Comparison of ENCODE assay signal across 13 cellular contexts in the genomic region with DNA sequence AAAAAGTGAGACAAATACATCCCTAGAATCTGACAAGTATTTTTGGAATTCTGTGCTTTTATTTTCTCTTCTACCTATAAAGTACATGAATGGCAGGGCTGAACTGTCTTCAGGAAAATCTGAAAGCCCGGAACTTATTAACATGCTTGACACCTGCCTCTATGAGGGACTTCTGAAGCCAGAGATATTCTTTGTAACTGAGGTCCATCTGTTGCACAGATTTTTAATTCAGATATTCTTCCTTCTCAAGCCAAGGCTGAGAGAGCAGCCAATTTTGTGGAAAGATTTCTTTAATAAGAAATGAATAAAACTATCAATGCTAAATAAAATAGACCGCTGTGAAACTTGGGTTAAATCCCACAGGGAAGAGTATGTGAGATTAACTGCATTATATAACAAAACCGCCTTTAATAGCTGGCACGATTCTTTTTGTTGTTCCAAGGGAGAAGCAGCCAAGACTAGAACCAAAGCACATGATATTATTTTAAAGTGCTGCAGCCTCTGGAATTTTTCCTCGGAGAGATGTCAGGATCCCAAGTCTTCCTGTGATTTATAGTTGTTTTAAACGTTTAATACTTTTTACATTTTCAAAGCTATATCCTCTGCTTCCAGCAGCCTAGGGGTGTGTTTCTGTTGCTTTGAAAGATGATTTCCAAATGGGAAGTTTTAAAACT.
DNase-seq lines count a peak whose midpoint lies in the region; ATAC-seq, FAIRE-seq and TF ChIP-seq lines count a peak whose summit lies in the region.
"Had no signal": no experiment of that assay in that cellular context is flagged by ENCODE, and none has a peak within 500 bp of the region (broad histone marks: within the 10 kb centered on the region; RNA-seq: fewer than 3 reads in every experiment).

No MANE protein-coding gene starts in this region.

- H4K20me1 ChIP-seq in endothelial cell of umbilical vein (replicated peaks; ENCODE audit: control insufficient read depth, extremely low read depth, insufficient read depth, low read length), result no peaks in the 10 kb centered on the region

- no peaks in the 10 kb centered on the region for H3K79me2 ChIP-seq in endothelial cell of umbilical vein (ENCODE audit: control insufficient read depth, insufficient read depth, low read length)

- intact Hi-C loops in endothelial cell of umbilical vein (cut with micrococcal nuclease) (no loop called here), lower lobe of right lung (cut with DNase I) (no loop called here), tibial artery (cut with DNase I; ENCODE audit: low total_unique reads) (no loop called here)

- H3K4me1 ChIP-seq in endothelial cell of umbilical vein (ENCODE audit: control insufficient read depth, extremely low read depth, insufficient read depth, low read length) (no peaks in the 10 kb centered on the region), lower lobe of right lung (peaks cover 33% of the 10 kb centered on the region), tibial artery (peaks cover 0 to 42% (median 15%) of the 10 kb centered on the region in 4 donors)
- H3K4me1 ChIP-seq: body of pancreas had no signal

- no peak overlapping the region for H3K9ac ChIP-seq in endothelial cell of umbilical vein (replicated peaks; ENCODE audit: extremely low read depth, insufficient read depth, low read length)

- ATAC-seq in lower lobe of right lung (no peak), GM18873 (IDR thresholded peaks at IDR 0.05; ENCODE audit: low FRiP score, unreplicated experiment) (no peak)
- ATAC-seq: body of pancreas had no signal

- H3K36me3 ChIP-seq in endothelial cell of umbilical vein (ENCODE audit: control insufficient read depth in 2 of 2, extremely low read depth in 1 of 2, insufficient read depth in 2 of 2, low read length in 2 of 2) (no peaks in the 10 kb centered on the region), lower lobe of right lung (no peaks in the 10 kb centered on the region), tibial artery (no peaks in the 10 kb centered on the region)

- CTCF ChIA-PET in endothelial cell of umbilical vein (lab: Charles Lee), result interaction anchor here (0.8 to 0.9 kb wide), 2 partner anchors 12 to 59 kb away, joined by 3 read pairs; no protein-coding TSS in a partner anchor

- no peaks in the 10 kb centered on the region for H3K27me3 ChIP-seq in endothelial cell of umbilical vein (ENCODE audit: control insufficient read depth in 2 of 2, insufficient read depth in 2 of 2, low read length in 2 of 2)
- no peaks in the 10 kb centered on the region for H3K27me3 ChIP-seq in lower lobe of right lung (ENCODE audit: low read depth)
- no peaks in the 10 kb centered on the region for H3K27me3 ChIP-seq in tibial artery
- H3K27me3 ChIP-seq: body of pancreas had no signal

- POLR2A ChIA-PET in endothelial cell of umbilical vein (lab: Charles Lee), result no interaction called here

- TF ChIP-seq CTCF in endothelial cell of umbilical vein (IDR thresholded peaks at IDR 0.05; ENCODE audit: extremely low read depth in 1 of 2, insufficient read depth in 1 of 2, low read depth in 1 of 2, low read length in 2 of 2) (no peak), lower lobe of right lung (IDR thresholded peaks at IDR 0.05) (no peak), tibial artery (IDR thresholded peaks at IDR 0.05) (no peak)

- H3K9me1 ChIP-seq in endothelial cell of umbilical vein (replicated peaks; ENCODE audit: control insufficient read depth, extremely low read depth, insufficient read depth, low read length), result no peaks in the 10 kb centered on the region

- H3K4me2 ChIP-seq in endothelial cell of umbilical vein (ENCODE audit: insufficient read depth, low read length), result no peak overlapping the region

- H3K4me3 ChIP-seq in endothelial cell of umbilical vein (replicated peaks in 1 of 3; ENCODE audit: insufficient read depth in 1 of 3, low read depth in 1 of 3, low read length in 3 of 3), result no peak overlapping the region
- H3K4me3 ChIP-seq in lower lobe of right lung, result no peak overlapping the region
- H3K4me3 ChIP-seq in tibial artery, result no peak overlapping the region
- H3K4me3 ChIP-seq: body of pancreas had no signal

- H3K9me3 ChIP-seq in endothelial cell of umbilical vein (replicated peaks; ENCODE audit: control insufficient read depth, insufficient read depth, low read length) (no peaks in the 10 kb centered on the region), lower lobe of right lung (no peaks in the 10 kb centered on the region), tibial artery (no peaks in the 10 kb centered on the region)
- H3K9me3 ChIP-seq: body of pancreas had no signal

- peak; percentile 31 for DNase-seq in LHCN-M2 (ENCODE audit: low read depth)
- DNase-seq in endothelial cell of umbilical vein (ENCODE audit: low read depth, low spot score), result peak; percentile 39
- no peak for DNase-seq in lower lobe of right lung
- DNase-seq in tibial artery, result no peak
- no peak for DNase-seq in OCI-M1 (lab: John Stamatoyannopoulos, UW)
- DNase-seq in mucosa of gallbladder (ENCODE audit: low spot score), result no peak
- no peak for DNase-seq in activated CD4-positive, alpha-beta T cell treated with anti-CD3 and anti-CD28 coated beads, Interleukin-2, amount 50 U/mL, for 48 hours
- DNase-seq: activated CD4-positive, alpha-beta T cell treated with anti-CD3 and anti-CD28 coated beads for 4 hours; body of pancreas; KBM-7; NCI-H2029; stimulated activated CD4-positive, alpha-beta T cell treated with anti-CD3 and anti-CD28 coated beads, Interleukin-4, amount 100 ng/mL, for 4 hours had no signal

- dilution Hi-C loops in endothelial cell of umbilical vein (cut with MboI; ENCODE audit: extremely low pct_ligation_motif_present, low sequenced_read_pairs), result no loop called here

- FAIRE-seq in endothelial cell of umbilical vein (lab: Jason Lieb, UNC), result no peak

- BruUV-seq in endothelial cell of umbilical vein (replicated peaks; lab: Mats Ljungman, UMichigan), result no TSS peak

- H3K27ac ChIP-seq in endothelial cell of umbilical vein (ENCODE audit: insufficient read depth, low read depth, low read length) (no peak overlapping the region), lower lobe of right lung (peak overlapping the region; percentile 3), tibial artery (peak overlapping the region; percentile 16 to 51)
- H3K27ac ChIP-seq: body of pancreas had no signal

- H2AFZ ChIP-seq in endothelial cell of umbilical vein (ENCODE audit: low read depth, low read length), result no peak overlapping the region

- no peak for TF ChIP-seq POLR2A in endothelial cell of umbilical vein (IDR thresholded peaks at IDR 0.05; ENCODE audit: low read depth, low read length)

TF ChIP-seq in endothelial cell of umbilical vein, 7 proteins besides CTCF, POLR2A, EP300 and RAD21:
- no peak for TF ChIP-seq EZH2 (IDR thresholded peaks at IDR 0.05; ENCODE audit: borderline replicate concordance, low read depth, low read length, severe bottlenecking)
- no peak for TF ChIP-seq FOS (IDR thresholded peaks at IDR 0.05; ENCODE audit: borderline replicate concordance, insufficient read depth, low read length)
- TF ChIP-seq, protein P1, sequence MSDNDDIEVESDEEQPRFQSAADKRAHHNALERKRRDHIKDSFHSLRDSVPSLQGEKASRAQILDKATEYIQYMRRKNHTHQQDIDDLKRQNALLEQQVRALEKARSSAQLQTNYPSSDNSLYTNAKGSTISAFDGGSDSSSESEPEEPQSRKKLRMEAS (IDR thresholded peaks at IDR 0.05; ENCODE audit: insufficient read depth, insufficient read length), result no peak
- no peak for TF ChIP-seq JUN (IDR thresholded peaks at IDR 0.05; ENCODE audit: borderline replicate concordance, insufficient read depth, insufficient read length, low read depth)
- TF ChIP-seq POLR2AphosphoS5 (IDR thresholded peaks at IDR 0.05; ENCODE audit: insufficient read depth, low read depth, low read length), result no peak
- no peak for TF ChIP-seq MYC (IDR thresholded peaks at IDR 0.05; ENCODE audit: low read depth, low read length)
- TF ChIP-seq GATA2 (IDR thresholded peaks at IDR 0.05; ENCODE audit: insufficient read depth, insufficient read length, low read depth, low read length), result no peak

Comparison
In these comparisons a context has a peak if more than half of its experiments do, and no peak if none do; other contexts are left out.
1. DNase-seq: peak in LHCN-M2 (single experiment) and endothelial cell of umbilical vein (single experiment); none in lower lobe of right lung (single experiment), tibial artery (0 of 2), OCI-M1 (single experiment), mucosa of gallbladder (single experiment) and activated CD4-positive, alpha-beta T cell treated with anti-CD3 and anti-CD28 coated beads, Interleukin-2, amount 50 U/mL, for 48 hours (0 of 2).